32 cellular contexts compared by ENCODE assay signal in genomic region chr1:197440730-197441129, GRCh38.
A peak's percentile ranks its signal among the peaks of the same experiment; 100 is the strongest.
DNase-seq lines count a peak whose midpoint lies in the region; FAIRE-seq and TF ChIP-seq lines count a peak whose summit lies in the region.
"Had no signal": no experiment of that assay in that cellular context is flagged by ENCODE, and none has a peak within 500 bp of the region (broad histone marks: within the 10 kb centered on the region; RNA-seq: fewer than 3 reads in every experiment).

No MANE protein-coding gene starts in this region.

- H2BK5ac ChIP-seq in mesendoderm (ENCODE audit: low read length) = no peak overlapping the region

- no peaks in the 10 kb centered on the region for H3K79me1 ChIP-seq in mesendoderm (ENCODE audit: low read length)

- no peak overlapping the region for H3K4me2 ChIP-seq in mesendoderm (ENCODE audit: low read length)
- H3K4me2 ChIP-seq: PC-9 had no signal

- H3K56ac ChIP-seq in mesendoderm (ENCODE audit: low read length) = no peak overlapping the region

- no peak overlapping the region for H3K4me3 Mint-ChIP-seq in mesothelial cell of epicardium
- H3K4me3 Mint-ChIP-seq: activated CD4-positive, alpha-beta memory T cell treated with anti-CD3 and anti-CD28 coated beads for 36 hours; activated naive CD4-positive, alpha-beta T cell treated with anti-CD3 and anti-CD28 coated beads, Interleukin-2, amount 50 U/mL, for 24 hours; activated T-helper 17 cell treated with anti-CD3 and anti-CD28 coated beads, Interleukin-2, amount 50 U/mL, for 72 hours; CD8-positive, alpha-beta T cell; endodermal cell; natural killer cell treated with Interleukin-12 subunit alpha and Interleukin-12 subunit beta and Interleukin-15 and Interleukin-18, amount 100 ng/mL, for 72 hours had no signal

- peak overlapping the region; percentile 90 for H3K27ac Mint-ChIP-seq in mesothelial cell of epicardium
- H3K27ac Mint-ChIP-seq: activated CD4-positive, alpha-beta memory T cell treated with anti-CD3 and anti-CD28 coated beads for 36 hours; activated naive CD4-positive, alpha-beta T cell treated with anti-CD3 and anti-CD28 coated beads, Interleukin-2, amount 50 U/mL, for 24 hours; activated T-helper 17 cell treated with anti-CD3 and anti-CD28 coated beads, Interleukin-2, amount 50 U/mL, for 72 hours; CD8-positive, alpha-beta T cell; endodermal cell; natural killer cell treated with Interleukin-12 subunit alpha and Interleukin-12 subunit beta and Interleukin-15 and Interleukin-18, amount 100 ng/mL, for 72 hours had no signal

- no TSS peak for BruUV-seq in A673 (replicated peaks; lab: Mats Ljungman, UMichigan)

- CTCF ChIA-PET in A673 (lab: Charles Lee) = no interaction called here

- in situ Hi-C loops in brain microvascular endothelial cell (cut with HindIII; ENCODE audit: low pct_ligation_motif_present, low sequenced_read_pairs) = no loop called here

- H3K18ac ChIP-seq in mesendoderm (ENCODE audit: low read length) = no peak overlapping the region

- H2BK15ac ChIP-seq in mesendoderm (replicated peaks; ENCODE audit: low read depth) = no peak overlapping the region

- no peak overlapping the region for H3K9ac ChIP-seq in mesendoderm (ENCODE audit: low read length)

- H3K4ac ChIP-seq in mesendoderm (ENCODE audit: low read depth, low read length) = no peak overlapping the region

- H2AK5ac ChIP-seq in mesendoderm (ENCODE audit: low read length) = no peak overlapping the region

- H3K23ac ChIP-seq in mesendoderm (ENCODE audit: low read length) = no peak overlapping the region

- no peak overlapping the region for H3K27ac ChIP-seq in brain microvascular endothelial cell
- no peak overlapping the region for H3K27ac ChIP-seq in mesendoderm (ENCODE audit: low read depth, low read length)
- no peak overlapping the region for H3K27ac ChIP-seq in A673 (ENCODE audit: low read depth, low read length, poor library complexity, severe bottlenecking)
- H3K27ac ChIP-seq: esophagus muscularis mucosa, heart right ventricle, lower lobe of right lung, PC-9, testis had no signal

- POLR2A ChIA-PET in A673 (lab: Charles Lee; ENCODE audit: low non-redundant PET) = no interaction called here

- no peaks in the 10 kb centered on the region for H3K9me3 Mint-ChIP-seq in mesothelial cell of epicardium
- H3K9me3 Mint-ChIP-seq: activated CD4-positive, alpha-beta memory T cell treated with anti-CD3 and anti-CD28 coated beads for 36 hours; activated naive CD4-positive, alpha-beta T cell treated with anti-CD3 and anti-CD28 coated beads, Interleukin-2, amount 50 U/mL, for 24 hours; activated T-helper 17 cell treated with anti-CD3 and anti-CD28 coated beads, Interleukin-2, amount 50 U/mL, for 72 hours; CD8-positive, alpha-beta T cell; endodermal cell; natural killer cell treated with Interleukin-12 subunit alpha and Interleukin-12 subunit beta and Interleukin-15 and Interleukin-18, amount 100 ng/mL, for 72 hours had no signal

- no peaks in the 10 kb centered on the region for H3K27me3 Mint-ChIP-seq in mesothelial cell of epicardium (ENCODE audit: low read depth)
- H3K27me3 Mint-ChIP-seq: activated CD4-positive, alpha-beta memory T cell treated with anti-CD3 and anti-CD28 coated beads for 36 hours; activated naive CD4-positive, alpha-beta T cell treated with anti-CD3 and anti-CD28 coated beads, Interleukin-2, amount 50 U/mL, for 24 hours had no signal

- H4K8ac ChIP-seq in mesendoderm (ENCODE audit: low read depth, low read length) = no peak overlapping the region

- TF ChIP-seq CTCF in D721Med (IDR thresholded peaks at IDR 0.05; ENCODE audit: insufficient read depth, missing control alignments) (no peak), brain microvascular endothelial cell (IDR thresholded peaks at IDR 0.05; ENCODE audit: low read depth, low read length, missing control alignments) (no peak), mesothelial cell of epicardium (IDR thresholded peaks at IDR 0.05; ENCODE audit: unreplicated experiment) (no peak), A673 (conservative IDR thresholded peaks at IDR 0.05; ENCODE audit: low read depth, low read length) (no peak)

- WGBS in mesendoderm (ENCODE audit: extremely low coverage, insufficient coverage, low lambda C conversion rate) = no CpG with 5 or more reads among the region's 2 CpGs

- H3K27me3 ChIP-seq in brain microvascular endothelial cell (replicated peaks) = no peaks in the 10 kb centered on the region
- no peaks in the 10 kb centered on the region for H3K27me3 ChIP-seq in mesendoderm (ENCODE audit: insufficient read depth, low read length, poor library complexity)
- no peaks in the 10 kb centered on the region for H3K27me3 ChIP-seq in A673 (replicated peaks; ENCODE audit: insufficient read depth, low read depth, low read length, poor library complexity)
- H3K27me3 ChIP-seq: BE2C, esophagus muscularis mucosa, heart right ventricle, testis had no signal

- H3K4me1 Mint-ChIP-seq in mesothelial cell of epicardium = peaks cover 66% of the 10 kb centered on the region
- H3K4me1 Mint-ChIP-seq: activated naive CD4-positive, alpha-beta T cell treated with anti-CD3 and anti-CD28 coated beads, Interleukin-2, amount 50 U/mL, for 24 hours; activated T-helper 17 cell treated with anti-CD3 and anti-CD28 coated beads, Interleukin-2, amount 50 U/mL, for 72 hours had no signal

- no peak overlapping the region for H2BK120ac ChIP-seq in mesendoderm (ENCODE audit: low read depth, low read length)

- no peaks in the 10 kb centered on the region for H3K79me2 ChIP-seq in mesendoderm (ENCODE audit: control insufficient read depth, insufficient read depth, low read length)

- intact Hi-C loops in A673 (cut with micrococcal nuclease; ENCODE audit: unreplicated experiment) = no loop called here

- H4K5ac ChIP-seq in mesendoderm (ENCODE audit: low read length) = no peak overlapping the region

- H3K9me3 ChIP-seq in A673 (ENCODE audit: low read depth, low read length, poor library complexity, severe bottlenecking) = no peaks in the 10 kb centered on the region
- H3K9me3 ChIP-seq: BE2C, esophagus muscularis mucosa, heart right ventricle, lower lobe of right lung, testis had no signal

- H3K4me1 ChIP-seq in mesendoderm (ENCODE audit: control insufficient read depth, low read depth, low read length) (no peaks in the 10 kb centered on the region), A673 (ENCODE audit: insufficient read depth, low read length, poor library complexity, severe bottlenecking) (peaks cover 13% of the 10 kb centered on the region)
- H3K4me1 ChIP-seq: heart right ventricle, lower lobe of right lung, testis had no signal

- H3K36me3 Mint-ChIP-seq in mesothelial cell of epicardium = no peaks in the 10 kb centered on the region
- H3K36me3 Mint-ChIP-seq: activated CD4-positive, alpha-beta memory T cell treated with anti-CD3 and anti-CD28 coated beads for 36 hours; activated naive CD4-positive, alpha-beta T cell treated with anti-CD3 and anti-CD28 coated beads, Interleukin-2, amount 50 U/mL, for 24 hours; CD8-positive, alpha-beta T cell; natural killer cell treated with Interleukin-12 subunit alpha and Interleukin-12 subunit beta and Interleukin-15 and Interleukin-18, amount 100 ng/mL, for 72 hours had no signal

- peak; percentile 35 for FAIRE-seq in D721Med (lab: Jason Lieb, UNC)
- FAIRE-seq: GM12878, kidney, small intestine had no signal

- DNase-seq in D721Med (ENCODE audit: insufficient read length, low spot score) (no peak), HS-27A (ENCODE audit: low read depth) (peak; percentile 15), brain microvascular endothelial cell (peak; percentile 5), mesothelial cell of epicardium (ENCODE audit: low spot score in 2 of 2, unreplicated experiment in 2 of 2) (no peak), cerebellum (ENCODE audit: low spot score) (no peak), mesendoderm (no peak), A673 (ENCODE audit: low spot score) (no peak)
- DNase-seq: activated CD4-positive, alpha-beta memory T cell treated with anti-CD3 and anti-CD28 coated beads for 36 hours; BE2C; caudate nucleus; CD8-positive, alpha-beta T cell; dermis blood vessel endothelial cell; DMS 273 treated with DMSO at 0.1 percent for 48 hours; endodermal cell; foreskin melanocyte; heart right ventricle; KBM-7; kidney; lower lobe of right lung; MM.1S; NCI-H1105 treated with DMSO at 0.1 percent for 48 hours; NCI-H1930; PC-9; SHP77; small intestine; stimulated activated naive CD8-positive, alpha-beta T cell treated with anti-CD3 and anti-CD28 coated beads, Interleukin-15, Interleukin-2, amounts not matched to agents 100 U/mL and 50 U/mL, for 24 hours; testis had no signal

- H3K4me3 ChIP-seq in brain microvascular endothelial cell (ENCODE audit: low read depth, low read length) (no peak overlapping the region), mesendoderm (ENCODE audit: low read length) (no peak overlapping the region), A673 (ENCODE audit: low read depth, low read length, poor library complexity, severe bottlenecking) (no peak overlapping the region)
- H3K4me3 ChIP-seq: esophagus muscularis mucosa, GM12878, heart right ventricle, lower lobe of right lung, PC-9, testis had no signal

- H3K36me3 ChIP-seq in brain microvascular endothelial cell (replicated peaks) (no peaks in the 10 kb centered on the region), mesendoderm (ENCODE audit: control insufficient read depth, insufficient read depth, low read length) (no peaks in the 10 kb centered on the region), A673 (ENCODE audit: insufficient read depth, low read length, poor library complexity, severe bottlenecking) (no peaks in the 10 kb centered on the region)
- H3K36me3 ChIP-seq: BE2C, esophagus muscularis mucosa, heart right ventricle, lower lobe of right lung had no signal

Comparison
In these comparisons a context has a peak if more than half of its experiments do, and no peak if none do; other contexts are left out.
1. DNase-seq: peak in HS-27A (single experiment) and brain microvascular endothelial cell (single experiment); none in D721Med (single experiment), mesothelial cell of epicardium (0 of 2), cerebellum (single experiment), mesendoderm (single experiment) and A673 (single experiment).